In the genomic region with DNA sequence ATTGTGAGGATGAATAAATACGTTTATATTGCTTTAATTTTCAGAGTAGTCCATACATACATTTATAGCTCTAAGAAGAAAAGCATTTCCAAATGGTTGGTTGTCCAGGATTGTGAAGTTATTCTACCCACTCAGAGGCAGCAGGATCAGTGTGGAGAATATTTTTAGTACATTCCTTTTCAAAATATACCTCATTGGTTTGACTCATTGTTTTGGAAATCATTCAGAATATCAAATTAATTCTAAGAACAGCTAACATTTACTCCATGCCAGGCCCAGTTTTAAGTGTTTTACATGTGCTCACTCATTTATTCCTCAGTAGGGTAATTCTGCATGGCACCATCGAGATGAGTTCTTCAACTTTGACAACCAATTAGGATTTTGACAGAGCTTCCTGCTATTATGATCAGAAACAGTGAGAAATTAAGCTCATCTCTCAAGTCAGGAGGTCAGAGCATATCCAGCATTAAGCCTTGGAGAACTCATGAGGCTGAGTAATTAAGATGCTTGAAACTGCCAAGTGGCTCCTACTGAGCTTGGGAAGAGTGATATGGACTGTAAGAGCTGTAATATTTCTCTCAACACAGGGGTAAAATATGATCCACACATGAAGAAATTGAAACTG, we compare ENCODE assay signal across 26 cellular contexts.
DNase-seq lines count a peak whose midpoint lies in the region; ATAC-seq and TF ChIP-seq lines count a peak whose summit lies in the region.
"Had no signal": no experiment of that assay in that cellular context is flagged by ENCODE, and none has a peak within 500 bp of the region (broad histone marks: within the 10 kb centered on the region; RNA-seq: fewer than 3 reads in every experiment).

No MANE protein-coding gene starts in this region.

- H3K9me2 ChIP-seq in GM23248 (ENCODE audit: insufficient read depth) (no peaks in the 10 kb centered on the region), SK-N-SH (no peaks in the 10 kb centered on the region)

- H3K36me3 ChIP-seq in GM23248 (ENCODE audit: low read depth) (no peaks in the 10 kb centered on the region), SK-N-SH (replicated peaks in 1 of 2; ENCODE audit: control insufficient read depth in 1 of 2, insufficient read depth in 2 of 2, low read length in 1 of 2) (no peaks in the 10 kb centered on the region)
- no peaks in the 10 kb centered on the region for H3K36me3 ChIP-seq in CD8-positive, alpha-beta memory T cell (ENCODE audit: insufficient read depth, low read length)
- H3K36me3 ChIP-seq: BLaER1 treated with 17β-estradiol and CSF1 and Interleukin-3, amounts not matched to agents 10 nM and 100 nM; left ventricle myocardium inferior; sigmoid colon; upper lobe of right lung had no signal

- H3K4me2 ChIP-seq in GM23248 (ENCODE audit: unreplicated experiment) = no peak overlapping the region
- no peak overlapping the region for H3K4me2 ChIP-seq in SK-N-SH

- in situ Hi-C loops in GM23248 (cut with MboI) = no loop called here

- no peaks in the 10 kb centered on the region for H3K4me1 Mint-ChIP-seq in CD8-positive, alpha-beta memory T cell
- H3K4me1 Mint-ChIP-seq: activated CD4-positive, alpha-beta memory T cell treated with anti-CD3 and anti-CD28 coated beads, Interleukin-2, amount 10 ng/mL, durations not matched to agents 7 days and 5 days; stimulated activated naive B cell treated with anti-CD40 and anti-IgM and Interleukin-4, amounts not matched to agents 10 μg/mL and 1 μg/mL and 100 μg/mL, for 72 hours had no signal

- H3K27me3 ChIP-seq in GM23248 (replicated peaks; ENCODE audit: insufficient read depth) (no peaks in the 10 kb centered on the region), SK-N-SH (ENCODE audit: insufficient read depth) (no peaks in the 10 kb centered on the region)
- no peaks in the 10 kb centered on the region for H3K27me3 ChIP-seq in CD8-positive, alpha-beta memory T cell (ENCODE audit: insufficient read depth, low read length, poor library complexity, severe bottlenecking)
- H3K27me3 ChIP-seq: BLaER1 treated with 17β-estradiol and CSF1 and Interleukin-3, amounts not matched to agents 10 nM and 100 nM; sigmoid colon; upper lobe of right lung had no signal

- POLR2A ChIA-PET in SK-N-SH (lab: Yijun Ruan, JAX) = no interaction called here
- POLR2A ChIA-PET in CD8-positive, alpha-beta memory T cell (lab: Charles Lee) = no interaction called here

- no peaks in the 10 kb centered on the region for H3K79me2 ChIP-seq in GM23248 (ENCODE audit: insufficient read depth)
- H3K79me2 ChIP-seq in SK-N-SH (ENCODE audit: insufficient read depth) = no peaks in the 10 kb centered on the region

- ATAC-seq in GM21423 (IDR thresholded peaks at IDR 0.05; ENCODE audit: unreplicated experiment) = no peak
- ATAC-seq in HG03521 (IDR thresholded peaks at IDR 0.05; ENCODE audit: unreplicated experiment) = no peak
- ATAC-seq: psoas muscle; stimulated activated naive B cell treated with anti-CD40 and anti-IgM and Interleukin-4, amounts not matched to agents 10 μg/mL and 1 μg/mL and 100 μg/mL, for 72 hours; upper lobe of right lung had no signal

- no peaks in the 10 kb centered on the region for H4K20me1 ChIP-seq in GM23248 (ENCODE audit: insufficient read depth)
- H4K20me1 ChIP-seq in SK-N-SH (ENCODE audit: insufficient read depth) = no peaks in the 10 kb centered on the region
- H4K20me1 ChIP-seq: BLaER1 treated with 17β-estradiol and CSF1 and Interleukin-3, amounts not matched to agents 10 nM and 100 nM had no signal

- no peak overlapping the region for H3K4me3 Mint-ChIP-seq in CD8-positive, alpha-beta memory T cell
- H3K4me3 Mint-ChIP-seq: activated CD4-positive, alpha-beta memory T cell treated with anti-CD3 and anti-CD28 coated beads, Interleukin-2, amount 10 ng/mL, durations not matched to agents 7 days and 5 days; stimulated activated naive B cell treated with anti-CD40 and anti-IgM and Interleukin-4, amounts not matched to agents 10 μg/mL and 1 μg/mL and 100 μg/mL, for 72 hours; T-helper 2 cell treated with Interferon-gamma antibody and Interleukin-4, amounts not matched to agents 5 μg/mL and 100 μg/mL, for 36 hours had no signal

- TF ChIP-seq CTCF in SK-N-SH (IDR thresholded peaks at IDR 0.05) (no peak), fibroblast of mammary gland (conservative IDR thresholded peaks at IDR 0.05; ENCODE audit: control insufficient read depth, insufficient read depth, low read depth, low read length) (no peak)

- peaks cover 0 to 14% of the 10 kb centered on the region in 2 donors for H3K27me3 Mint-ChIP-seq in CD8-positive, alpha-beta memory T cell
- H3K27me3 Mint-ChIP-seq: activated CD4-positive, alpha-beta memory T cell treated with anti-CD3 and anti-CD28 coated beads, Interleukin-2, amount 10 ng/mL, durations not matched to agents 7 days and 5 days; stimulated activated naive B cell treated with anti-CD40 and anti-IgM and Interleukin-4, amounts not matched to agents 10 μg/mL and 1 μg/mL and 100 μg/mL, for 72 hours had no signal

- H2AFZ ChIP-seq in GM23248 (peak overlapping the region; percentile 0; the same call in 1 of the 2 replicates), SK-N-SH (ENCODE audit: low read depth) (0 out of 2 replicates have a peak overlapping the region, but pooled peaks have one; percentile 56)

- no peak for TF ChIP-seq EP300 in SK-N-SH (IDR thresholded peaks at IDR 0.05; ENCODE audit: borderline replicate concordance in 1 of 2, low read depth in 1 of 2, low read length in 1 of 2)

- H3K4me1 ChIP-seq in GM23248 (ENCODE audit: insufficient read depth) = peaks cover 59% of the 10 kb centered on the region
- peaks cover 0 to 18% of the 10 kb centered on the region in 2 experiments; a peak in 1 of 4 replicates for H3K4me1 ChIP-seq in SK-N-SH (ENCODE audit: control insufficient read depth in 1 of 2, insufficient read depth in 2 of 2, low read depth in 1 of 2, low read length in 1 of 2)
- H3K4me1 ChIP-seq in CD8-positive, alpha-beta memory T cell (ENCODE audit: insufficient read depth, low read length) = no peaks in the 10 kb centered on the region
- H3K4me1 ChIP-seq: left ventricle myocardium inferior, psoas muscle, upper lobe of right lung had no signal

- TF ChIP-seq RAD21 in SK-N-SH (IDR thresholded peaks at IDR 0.05; ENCODE audit: low read length) = no peak

- CTCF ChIA-PET in SK-N-SH (lab: Yijun Ruan, JAX) = no interaction called here
- CTCF ChIA-PET in CD8-positive, alpha-beta memory T cell (lab: Charles Lee) = no interaction called here

- H3K9me3 ChIP-seq in GM23248 (ENCODE audit: low read depth) (no peaks in the 10 kb centered on the region), SK-N-SH (no peaks in the 10 kb centered on the region)
- H3K9me3 ChIP-seq in CD8-positive, alpha-beta memory T cell (ENCODE audit: low read length) = no peaks in the 10 kb centered on the region
- H3K9me3 ChIP-seq: left ventricle myocardium inferior, psoas muscle, sigmoid colon, upper lobe of right lung had no signal

- H3K9ac ChIP-seq in GM23248 = no peak overlapping the region
- H3K9ac ChIP-seq in SK-N-SH = no peak overlapping the region
- H3K9ac ChIP-seq: BLaER1 treated with 17β-estradiol and CSF1 and Interleukin-3, amounts not matched to agents 10 nM and 100 nM had no signal

- peaks cover 0 to 3% (median 2%) of the 10 kb centered on the region in 5 donors for H3K9me3 Mint-ChIP-seq in CD8-positive, alpha-beta memory T cell
- H3K9me3 Mint-ChIP-seq: T-helper 2 cell treated with Interferon-gamma antibody and Interleukin-4, amounts not matched to agents 5 μg/mL and 100 μg/mL, for 36 hours had no signal

- no peaks in the 10 kb centered on the region for H3K36me3 Mint-ChIP-seq in CD8-positive, alpha-beta memory T cell
- H3K36me3 Mint-ChIP-seq: stimulated activated naive B cell treated with anti-CD40 and anti-IgM and Interleukin-4, amounts not matched to agents 10 μg/mL and 1 μg/mL and 100 μg/mL, for 72 hours had no signal

- peaks cover 41% of the 10 kb centered on the region for H3F3A ChIP-seq in GM23248 (ENCODE audit: insufficient read depth)
- H3F3A ChIP-seq in SK-N-SH (replicated peaks; ENCODE audit: insufficient read depth) = peaks cover 22% of the 10 kb centered on the region

- 76 to 92% methylated on average over 2 of the region's 2 CpGs for WGBS in GM23248 (ENCODE audit: low coverage in 1 of 2, low lambda C conversion rate in 2 of 2, missing lambda C conversion rate in 2 of 2), 2 experiments
- 13% methylated on average over 2 of the region's 2 CpGs for WGBS in SK-N-SH (ENCODE audit: low lambda C conversion rate)

- H3K27ac Mint-ChIP-seq in CD8-positive, alpha-beta memory T cell = no peak overlapping the region
- H3K27ac Mint-ChIP-seq: activated CD4-positive, alpha-beta memory T cell treated with anti-CD3 and anti-CD28 coated beads, Interleukin-2, amount 10 ng/mL, durations not matched to agents 7 days and 5 days; stimulated activated naive B cell treated with anti-CD40 and anti-IgM and Interleukin-4, amounts not matched to agents 10 μg/mL and 1 μg/mL and 100 μg/mL, for 72 hours; T-helper 2 cell treated with Interferon-gamma antibody and Interleukin-4, amounts not matched to agents 5 μg/mL and 100 μg/mL, for 36 hours had no signal

- H3K4me3 ChIP-seq in GM23248 (no peak overlapping the region), SK-N-SH (ENCODE audit: low read depth in 2 of 2, low read length in 1 of 2) (no peak overlapping the region), fibroblast of mammary gland (ENCODE audit: control insufficient read depth, low read depth, low read length) (no peak overlapping the region), skeletal muscle cell (ENCODE audit: low read depth, low read length) (no peak overlapping the region)
- no peak overlapping the region for H3K4me3 ChIP-seq in CD8-positive, alpha-beta memory T cell (ENCODE audit: low read length)
- H3K4me3 ChIP-seq: BLaER1 treated with 17β-estradiol and CSF1 and Interleukin-3, amounts not matched to agents 10 nM and 100 nM; left ventricle myocardium inferior; psoas muscle; sigmoid colon; upper lobe of right lung had no signal

- peak overlapping the region; percentile 6; the same call in 1 of the 2 replicates for H3K27ac ChIP-seq in GM23248
- H3K27ac ChIP-seq in SK-N-SH (ENCODE audit: low read depth in 2 of 2, low read length in 1 of 2) = peak overlapping the region in 1 of 2 experiments; percentile 47; a peak in 2 of 4 replicates
- H3K27ac ChIP-seq in CD8-positive, alpha-beta memory T cell (ENCODE audit: low read depth, low read length) = no peak overlapping the region
- H3K27ac ChIP-seq: BLaER1 treated with 17β-estradiol and CSF1 and Interleukin-3, amounts not matched to agents 10 nM and 100 nM; left ventricle myocardium inferior; psoas muscle; sigmoid colon; upper lobe of right lung had no signal

- DNase-seq in GM23248 (peak; percentile 49), SK-N-SH (no peak), fibroblast of mammary gland (ENCODE audit: low read depth) (peak; percentile 42), skeletal muscle cell (ENCODE audit: low read depth) (peak; percentile 30), T-helper 1 cell (no peak)
- no peak for DNase-seq in CD8-positive, alpha-beta memory T cell
- DNase-seq: activated CD4-positive, alpha-beta memory T cell treated with anti-CD3 and anti-CD28 coated beads, Interleukin-2, amount 10 ng/mL, durations not matched to agents 7 days and 5 days; activated CD8-positive, alpha-beta memory T cell treated with anti-CD3 and anti-CD28 coated beads, Interleukin-2, amount 50 U/mL, for 4 hours; activated naive CD4-positive, alpha-beta T cell; COR-L47; DMS53; GDM1; glutamatergic neuron; left ventricle myocardium inferior; mesenchymal stem cell; NCI-H1105; NCI-H2029; psoas muscle; Right ventricle myocardium superior; sigmoid colon; stimulated activated naive B cell treated with anti-CD40 and anti-IgM and Interleukin-4, amounts not matched to agents 10 μg/mL and 1 μg/mL and 100 μg/mL, for 72 hours; upper lobe of right lung had no signal

Comparison
In these comparisons a context has a peak if more than half of its experiments do, and no peak if none do; other contexts are left out.
1. DNase-seq: peak in GM23248 (single experiment), fibroblast of mammary gland (single experiment) and skeletal muscle cell (single experiment); none in SK-N-SH (single experiment), T-helper 1 cell (0 of 5) and CD8-positive, alpha-beta memory T cell (0 of 5).